1 cellular context compared by ENCODE assay signal in the genomic region with DNA sequence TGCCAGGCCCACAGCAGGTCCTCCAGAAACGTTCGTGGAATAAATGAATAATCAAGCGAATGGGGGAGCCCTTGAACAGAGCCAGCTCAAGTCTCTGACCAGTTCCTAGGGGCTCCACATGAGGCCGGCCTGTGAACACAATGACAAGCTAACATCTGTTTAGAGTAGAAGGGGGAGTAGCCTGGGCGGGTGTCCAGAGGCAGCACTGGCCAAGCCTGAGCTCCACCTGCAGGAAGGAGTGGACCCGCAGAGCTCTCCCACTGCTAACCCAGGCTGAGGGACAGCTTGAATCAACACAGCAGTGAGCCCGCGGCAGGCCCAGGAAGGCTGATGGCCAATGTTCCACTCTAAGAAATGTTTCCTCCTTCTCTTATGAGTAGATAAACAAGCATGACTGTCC.
TF ChIP-seq lines count a peak whose summit lies in the region.

No MANE protein-coding gene starts in this region.

TF ChIP-seq in GM23338, 12 proteins besides CTCF, POLR2A, EP300 and RAD21:
- TF ChIP-seq JUNB (IDR thresholded peaks at IDR 0.05; ENCODE audit: unreplicated experiment): no peak
